ENCODE assay signal across 8 cellular contexts in genomic region chr19:14496029-14496848, GRCh38. TPM values are rescaled to one million over a fixed set of nuclear protein-coding genes. Genes with fewer than 3 reads are reported as not detected.
DNase-seq lines count a peak whose midpoint lies in the region; ATAC-seq, FAIRE-seq and TF ChIP-seq lines count a peak whose summit lies in the region.

Gene GIPC1 (minus strand): TSS chr19:14496127. CDS start chr19:14482976, 13,151 bp downstream.

- H3K27me3 ChIP-seq in esophagus muscularis mucosa (no peaks in the 10 kb centered on the region), mucosa of stomach (ENCODE audit: control insufficient read depth, insufficient read depth, low read length) (no peaks in the 10 kb centered on the region)

- H3K9me3 Mint-ChIP-seq in activated T-helper 1 cell treated with anti-CD3 and anti-CD28 coated beads, Interleukin-12 subunit alpha, Interleukin-12 subunit beta, Interleukin-2, Interleukin-4 antibody, amounts not matched to agents 30 ng/mL and 10 ng/mL and 1 ng/mL, durations not matched to agents 14 hours and 24 hours and 36 hours: no peaks in the 10 kb centered on the region

- H3K4me3 Mint-ChIP-seq in activated T-helper 1 cell treated with anti-CD3 and anti-CD28 coated beads, Interleukin-12 subunit alpha, Interleukin-12 subunit beta, Interleukin-2, Interleukin-4 antibody, amounts not matched to agents 30 ng/mL and 10 ng/mL and 1 ng/mL, durations not matched to agents 14 hours and 24 hours and 36 hours: peak within 1 kb of the TSS; percentile 87

- FAIRE-seq in RCC 7860 (lab: Jason Lieb, UNC): peak; percentile 89

- H3K27ac Mint-ChIP-seq in activated T-helper 1 cell treated with anti-CD3 and anti-CD28 coated beads, Interleukin-12 subunit alpha, Interleukin-12 subunit beta, Interleukin-2, Interleukin-4 antibody, amounts not matched to agents 30 ng/mL and 10 ng/mL and 1 ng/mL, durations not matched to agents 14 hours and 24 hours and 36 hours: peak within 1 kb of the TSS; percentile 65

- peaks cover 3% of the 10 kb centered on the region for H3K36me3 Mint-ChIP-seq in activated T-helper 1 cell treated with anti-CD3 and anti-CD28 coated beads, Interleukin-12 subunit alpha, Interleukin-12 subunit beta, Interleukin-2, Interleukin-4 antibody, amounts not matched to agents 30 ng/mL and 10 ng/mL and 1 ng/mL, durations not matched to agents 14 hours and 24 hours and 36 hours (ENCODE audit: low read depth)

- peak in 1 of 3 experiments; percentile 16 for TF ChIP-seq CTCF in esophagus muscularis mucosa (IDR thresholded peaks at IDR 0.05)

- TF ChIP-seq POLR2A in esophagus muscularis mucosa (IDR thresholded peaks at IDR 0.05; ENCODE audit: low read depth): no peak

- peaks cover 25 to 51% (median 42%) of the 10 kb centered on the region in 4 donors for H3K4me1 ChIP-seq in esophagus muscularis mucosa
- peaks cover 31% of the 10 kb centered on the region for H3K4me1 ChIP-seq in mucosa of stomach (ENCODE audit: control insufficient read depth, insufficient read depth, low read length)

- peak; percentile 76 for ATAC-seq in GM19438 (IDR thresholded peaks at IDR 0.05; ENCODE audit: low read depth, unreplicated experiment)

- WGBS in esophagus muscularis mucosa: 3% methylated on average over 13 of the region's 71 CpGs

- H3K9me3 ChIP-seq in KOPT-K1 (ENCODE audit: insufficient read depth, low read length, poor library complexity, severe bottlenecking): no peaks in the 10 kb centered on the region
- H3K9me3 ChIP-seq in esophagus muscularis mucosa: no peaks in the 10 kb centered on the region
- no peaks in the 10 kb centered on the region for H3K9me3 ChIP-seq in mucosa of stomach (ENCODE audit: control insufficient read depth, low read length)

- H3K4me3 ChIP-seq in esophagus muscularis mucosa: peak within 1 kb of the TSS; percentile 83 to 92 (median 84)
- peak within 1 kb of the TSS; percentile 78 for H3K4me3 ChIP-seq in mucosa of stomach (ENCODE audit: low read length)

- no peaks in the 10 kb centered on the region for H3K27me3 Mint-ChIP-seq in activated T-helper 1 cell treated with anti-CD3 and anti-CD28 coated beads, Interleukin-12 subunit alpha, Interleukin-12 subunit beta, Interleukin-2, Interleukin-4 antibody, amounts not matched to agents 30 ng/mL and 10 ng/mL and 1 ng/mL, durations not matched to agents 14 hours and 24 hours and 36 hours (ENCODE audit: insufficient read depth)

- no peak for TF ChIP-seq EP300 in esophagus muscularis mucosa (IDR thresholded peaks at IDR 0.05)

- peak within 1 kb of the TSS; percentile 76 for H3K9ac ChIP-seq in mucosa of stomach (ENCODE audit: low read length)

- peak within 1 kb of the TSS; percentile 69 for H3K27ac ChIP-seq in KOPT-K1 (ENCODE audit: low read depth, low read length, poor library complexity, severe bottlenecking)
- peak within 1 kb of the TSS; percentile 79 to 85 (median 84) for H3K27ac ChIP-seq in esophagus muscularis mucosa (replicated peaks in 1 of 4)

- intact Hi-C loops in activated T-helper 1 cell treated with anti-CD3 and anti-CD28 coated beads, Interleukin-12 subunit alpha, Interleukin-12 subunit beta, Interleukin-2, Interleukin-4 antibody, amounts not matched to agents 30 ng/mL and 10 ng/mL and 1 ng/mL, durations not matched to agents 14 hours and 24 hours and 36 hours (cut with micrococcal nuclease): loop anchor here (2.0 kb wide), 1 partner anchor 23 kb away; the partner anchor contains the start of gene DNAJB1
- intact Hi-C loops in esophagus muscularis mucosa (cut with DNase I): no loop called here

- H3K4me1 Mint-ChIP-seq in activated T-helper 1 cell treated with anti-CD3 and anti-CD28 coated beads, Interleukin-12 subunit alpha, Interleukin-12 subunit beta, Interleukin-2, Interleukin-4 antibody, amounts not matched to agents 30 ng/mL and 10 ng/mL and 1 ng/mL, durations not matched to agents 14 hours and 24 hours and 36 hours (ENCODE audit: low read depth): peaks cover 12% of the 10 kb centered on the region

- H3K36me3 ChIP-seq in KOPT-K1 (ENCODE audit: insufficient read depth, low read length) (no peaks in the 10 kb centered on the region), esophagus muscularis mucosa (peaks cover 0 to 16% (median 13%) of the 10 kb centered on the region in 4 donors), mucosa of stomach (ENCODE audit: control insufficient read depth, insufficient read depth, low read length) (no peaks in the 10 kb centered on the region)

- DNase-seq in Ammon's horn (ENCODE audit: low spot score) (peak; percentile 99), RCC 7860 (ENCODE audit: low spot score) (peak; percentile 97), esophagus muscularis mucosa (ENCODE audit: extremely low spot score) (peak; percentile 99)
- DNase-seq in activated T-helper 1 cell treated with anti-CD3 and anti-CD28 coated beads, Interleukin-12 subunit alpha, Interleukin-12 subunit beta, Interleukin-2, Interleukin-4 antibody, amounts not matched to agents 30 ng/mL and 10 ng/mL and 1 ng/mL, durations not matched to agents 14 hours and 24 hours and 36 hours (ENCODE audit: low spot score): peak; percentile 86
- DNase-seq in stimulated activated CD8-positive, alpha-beta memory T cell treated with anti-CD3 and anti-CD28 coated beads, Interleukin-4, amount 100 ng/mL, for 4 hours (ENCODE audit: low read depth in 2 of 2, low spot score in 1 of 2): peak; percentile 50 to 59

RNA-seq across cellular contexts. Expression of gene GIPC1, which starts in this region (rescaled TPM):
- total RNA-seq in activated T-helper 1 cell treated with anti-CD3 and anti-CD28 coated beads, Interleukin-12 subunit alpha, Interleukin-12 subunit beta, Interleukin-2, Interleukin-4 antibody, amounts not matched to agents 30 ng/mL and 10 ng/mL and 1 ng/mL, durations not matched to agents 14 hours and 24 hours and 36 hours: 42.9 and 43.7 TPM in 2 replicates
- total RNA-seq in esophagus muscularis mucosa: 100 to 1,000 TPM in 3 of 4 donors, 10 to 100 TPM in 1; 88.5 to 138 (median 108) TPM

Comparison
In these comparisons a context has a peak if more than half of its experiments do, and no peak if none do; other contexts are left out.
1. Peak in every context shown above with its lines: DNase-seq, ATAC-seq, H3K4me3 ChIP-seq and H3K27ac ChIP-seq.